ENCODE assay signal across 21 cellular contexts in genomic region chr2:191384829-191385228, GRCh38.
DNase-seq lines count a peak whose midpoint lies in the region; ATAC-seq and TF ChIP-seq lines count a peak whose summit lies in the region.
"Had no signal": no experiment of that assay in that cellular context is flagged by ENCODE, and none has a peak within 500 bp of the region (broad histone marks: within the 10 kb centered on the region; RNA-seq: fewer than 3 reads in every experiment).

No MANE protein-coding gene starts in this region.

- no peaks in the 10 kb centered on the region for H3K36me3 Mint-ChIP-seq in glutamatergic neuron (ENCODE audit: unreplicated experiment)

- H3K9me3 Mint-ChIP-seq in glutamatergic neuron (ENCODE audit: unreplicated experiment): no peaks in the 10 kb centered on the region
- H3K9me3 Mint-ChIP-seq: activated CD4-positive, alpha-beta T cell treated with anti-CD3 and anti-CD28 coated beads, Interleukin-2, amount 10 ng/mL, durations not matched to agents 24 days and 14 days; activated naive CD4-positive, alpha-beta T cell treated with anti-CD3 and anti-CD28 coated beads, Interleukin-2, amount 50 U/mL, for 24 hours; activated T-helper 1 cell treated with anti-CD3 and anti-CD28 coated beads, Interleukin-12 subunit alpha, Interleukin-12 subunit beta, Interleukin-2, Interleukin-4 antibody, amounts not matched to agents 30 ng/mL and 10 ng/mL and 1 ng/mL, durations not matched to agents 14 hours and 24 hours and 36 hours; stimulated activated naive CD8-positive, alpha-beta T cell treated with anti-CD3 and anti-CD28 coated beads, Interleukin-15, amount 100 ng/mL, for 72 hours; type B pancreatic cell had no signal

- H3K27me3 ChIP-seq in mesenchymal stem cell (ENCODE audit: control insufficient read depth in 1 of 2, insufficient read depth in 1 of 2, low read length in 2 of 2): no peaks in the 10 kb centered on the region
- no peaks in the 10 kb centered on the region for H3K27me3 ChIP-seq in aorta (ENCODE audit: control insufficient read depth in 1 of 2, insufficient read depth in 2 of 2, low read length in 1 of 2)
- H3K27me3 ChIP-seq: BE2C, body of pancreas, MG63 had no signal

- H3K4me3 ChIP-seq in mesenchymal stem cell (ENCODE audit: insufficient read depth in 1 of 2, low read depth in 1 of 2, low read length in 2 of 2) (no peak overlapping the region), aorta (ENCODE audit: low read length in 2 of 2) (no peak overlapping the region)
- H3K4me3 ChIP-seq: body of pancreas, MG63 had no signal

- no peak overlapping the region for H2BK15ac ChIP-seq in mesenchymal stem cell (ENCODE audit: low read depth, poor library complexity, severe bottlenecking)

- intact Hi-C loops in Right ventricle myocardium superior (cut with DNase I): no loop called here
- intact Hi-C loops in cardiac septum (cut with DNase I): loop anchor here (5.0 kb wide), 1 partner anchor 92 kb away; no protein-coding TSS in a partner anchor
- intact Hi-C loops in aorta (cut with DNase I): loop anchor here (5.0 kb wide), 1 partner anchor 138 kb away; the partner anchor contains the start of gene MYO1B (in 2 of the 2)

- no peak overlapping the region for H2BK12ac ChIP-seq in mesenchymal stem cell (ENCODE audit: low read length in 2 of 2)

- H3K4ac ChIP-seq in mesenchymal stem cell (ENCODE audit: low read depth in 1 of 2, low read length in 2 of 2): no peak overlapping the region

- peak overlapping the region; percentile 15 for H3K9ac ChIP-seq in mesenchymal stem cell (ENCODE audit: low read length)

- H2AK5ac ChIP-seq in mesenchymal stem cell (ENCODE audit: low read length, severe bottlenecking): peak overlapping the region; percentile 78

- peak; percentile 52 for ATAC-seq in Right ventricle myocardium superior (ENCODE audit: poor library complexity)
- peak; percentile 39 for ATAC-seq in aorta (ENCODE audit: low FRiP score)
- ATAC-seq: body of pancreas; stimulated activated naive CD8-positive, alpha-beta T cell treated with anti-CD3 and anti-CD28 coated beads, Interleukin-15, amount 100 ng/mL, for 72 hours had no signal

- H4K91ac ChIP-seq in mesenchymal stem cell (ENCODE audit: low read length): no peak overlapping the region

- peak overlapping the region in 1 of 2 experiments; percentile 73 for H3K18ac ChIP-seq in mesenchymal stem cell (ENCODE audit: low read depth in 1 of 2, low read length in 2 of 2)

- H3K36me3 ChIP-seq in mesenchymal stem cell (ENCODE audit: control insufficient read depth in 1 of 2, insufficient read depth in 2 of 2, low read depth in 1 of 2, low read length in 2 of 2): peaks cover 17 to 99% of the 10 kb centered on the region in 2 experiments
- peaks cover 0 to 1% of the 10 kb centered on the region in 2 donors for H3K36me3 ChIP-seq in aorta (ENCODE audit: control insufficient read depth in 1 of 2, insufficient read depth in 2 of 2, low read length in 1 of 2)

- H3K4me2 ChIP-seq in mesenchymal stem cell (ENCODE audit: low read length, poor library complexity, severe bottlenecking): no peak overlapping the region

- H3K9me3 ChIP-seq in mesenchymal stem cell (ENCODE audit: control insufficient read depth, low read length): no peaks in the 10 kb centered on the region
- H3K9me3 ChIP-seq in aorta (ENCODE audit: control insufficient read depth, low read length): no peaks in the 10 kb centered on the region
- H3K9me3 ChIP-seq: BE2C, body of pancreas, MG63 had no signal

- no peak overlapping the region for H3K14ac ChIP-seq in mesenchymal stem cell (ENCODE audit: low read length in 2 of 2)

- DNase-seq in Right ventricle myocardium superior (no peak), cardiac septum (ENCODE audit: low spot score) (no peak), dermis blood vessel endothelial cell (peak; percentile 72), mesenchymal stem cell (no peak), aorta (no peak), NCI-H2107 (lab: John Stamatoyannopoulos, UW) (no peak), glutamatergic neuron (no peak), NOMO-1 (lab: John Stamatoyannopoulos, UW; ENCODE audit: unreplicated experiment in 2 of 2) (no peak)
- DNase-seq: activated CD4-positive, alpha-beta T cell treated with anti-CD3 and anti-CD28 coated beads, Interleukin-2, amount 10 ng/mL, durations not matched to agents 24 days and 14 days; BE2C; body of pancreas; MG63; NCI-H1417 treated with DMSO at 0.1 percent for 48 hours; NK-92 treated with Interleukin-12 subunit alpha and Interleukin-12 subunit beta, amount 100 ng/mL, for 24 hours; stimulated activated CD4-positive, alpha-beta T cell treated with anti-CD3 and anti-CD28 coated beads, Interleukin-12 subunit alpha, Interleukin-12 subunit beta, amount 100 ng/mL, for 4 hours; stimulated activated naive CD8-positive, alpha-beta T cell treated with anti-CD3 and anti-CD28 coated beads, Interleukin-15, amount 100 ng/mL, for 72 hours; T-helper 2 cell had no signal

- H3K27ac Mint-ChIP-seq in glutamatergic neuron (ENCODE audit: unreplicated experiment): no peak overlapping the region
- H3K27ac Mint-ChIP-seq: activated CD4-positive, alpha-beta T cell treated with anti-CD3 and anti-CD28 coated beads, Interleukin-2, amount 10 ng/mL, durations not matched to agents 24 days and 14 days; activated naive CD4-positive, alpha-beta T cell treated with anti-CD3 and anti-CD28 coated beads, Interleukin-2, amount 50 U/mL, for 24 hours; activated T-helper 1 cell treated with anti-CD3 and anti-CD28 coated beads, Interleukin-12 subunit alpha, Interleukin-12 subunit beta, Interleukin-2, Interleukin-4 antibody, amounts not matched to agents 30 ng/mL and 10 ng/mL and 1 ng/mL, durations not matched to agents 14 hours and 24 hours and 36 hours; stimulated activated naive CD8-positive, alpha-beta T cell treated with anti-CD3 and anti-CD28 coated beads, Interleukin-15, amount 100 ng/mL, for 72 hours; type B pancreatic cell had no signal

- H3K27me3 Mint-ChIP-seq in glutamatergic neuron (ENCODE audit: unreplicated experiment): no peaks in the 10 kb centered on the region
- H3K27me3 Mint-ChIP-seq: activated CD4-positive, alpha-beta T cell treated with anti-CD3 and anti-CD28 coated beads, Interleukin-2, amount 10 ng/mL, durations not matched to agents 24 days and 14 days; activated naive CD4-positive, alpha-beta T cell treated with anti-CD3 and anti-CD28 coated beads, Interleukin-2, amount 50 U/mL, for 24 hours; stimulated activated naive CD8-positive, alpha-beta T cell treated with anti-CD3 and anti-CD28 coated beads, Interleukin-15, amount 100 ng/mL, for 72 hours; type B pancreatic cell had no signal

- no peak overlapping the region for H2AFZ ChIP-seq in mesenchymal stem cell (ENCODE audit: low read depth, low read length)

- peaks cover 17% of the 10 kb centered on the region for H3K79me1 ChIP-seq in mesenchymal stem cell (replicated peaks; ENCODE audit: low read length, poor library complexity, severe bottlenecking)

- no peak overlapping the region for H4K8ac ChIP-seq in mesenchymal stem cell (ENCODE audit: low read length)

- no peak overlapping the region for H2BK120ac ChIP-seq in mesenchymal stem cell (ENCODE audit: low read depth, low read length)

- H3K23ac ChIP-seq in mesenchymal stem cell (ENCODE audit: low read length in 2 of 2): no peak overlapping the region

- H3K4me1 ChIP-seq in mesenchymal stem cell (ENCODE audit: control insufficient read depth, insufficient read depth, low read depth, low read length): peaks cover 8% of the 10 kb centered on the region
- H3K4me1 ChIP-seq in aorta (ENCODE audit: control insufficient read depth in 1 of 2, insufficient read depth in 2 of 2, low read length in 2 of 2): peaks cover 4 to 9% of the 10 kb centered on the region in 2 donors

- 53% methylated on average over 2 of the region's 2 CpGs for WGBS in mesenchymal stem cell
- 55 to 57% methylated on average over 2 of the region's 2 CpGs for whole genome bisulfite sequencing in aorta, 2 donors

- H3K4me1 Mint-ChIP-seq in glutamatergic neuron (ENCODE audit: low read depth, unreplicated experiment): peaks cover 4% of the 10 kb centered on the region
- H3K4me1 Mint-ChIP-seq: activated naive CD4-positive, alpha-beta T cell treated with anti-CD3 and anti-CD28 coated beads, Interleukin-2, amount 50 U/mL, for 24 hours had no signal

- H3K27ac ChIP-seq in mesenchymal stem cell (ENCODE audit: low read length, poor library complexity, severe bottlenecking): peak overlapping the region; percentile 18
- H3K27ac ChIP-seq in aorta (ENCODE audit: low read depth in 1 of 2, low read length in 2 of 2): no peak overlapping the region
- H3K27ac ChIP-seq: VCaP had no signal

- H2BK5ac ChIP-seq in mesenchymal stem cell (ENCODE audit: low read depth, low read length, poor library complexity, severe bottlenecking): no peak overlapping the region

- TF ChIP-seq CTCF in glutamatergic neuron (IDR thresholded peaks at IDR 0.05; ENCODE audit: partially characterized antibody, unreplicated experiment): no peak

- no peak overlapping the region for H3K4me3 Mint-ChIP-seq in glutamatergic neuron (ENCODE audit: unreplicated experiment)
- H3K4me3 Mint-ChIP-seq: activated CD4-positive, alpha-beta T cell treated with anti-CD3 and anti-CD28 coated beads, Interleukin-2, amount 10 ng/mL, durations not matched to agents 24 days and 14 days; activated naive CD4-positive, alpha-beta T cell treated with anti-CD3 and anti-CD28 coated beads, Interleukin-2, amount 50 U/mL, for 24 hours; activated T-helper 1 cell treated with anti-CD3 and anti-CD28 coated beads, Interleukin-12 subunit alpha, Interleukin-12 subunit beta, Interleukin-2, Interleukin-4 antibody, amounts not matched to agents 30 ng/mL and 10 ng/mL and 1 ng/mL, durations not matched to agents 14 hours and 24 hours and 36 hours; stimulated activated naive CD8-positive, alpha-beta T cell treated with anti-CD3 and anti-CD28 coated beads, Interleukin-15, amount 100 ng/mL, for 72 hours; type B pancreatic cell had no signal
